In the genomic region with DNA sequence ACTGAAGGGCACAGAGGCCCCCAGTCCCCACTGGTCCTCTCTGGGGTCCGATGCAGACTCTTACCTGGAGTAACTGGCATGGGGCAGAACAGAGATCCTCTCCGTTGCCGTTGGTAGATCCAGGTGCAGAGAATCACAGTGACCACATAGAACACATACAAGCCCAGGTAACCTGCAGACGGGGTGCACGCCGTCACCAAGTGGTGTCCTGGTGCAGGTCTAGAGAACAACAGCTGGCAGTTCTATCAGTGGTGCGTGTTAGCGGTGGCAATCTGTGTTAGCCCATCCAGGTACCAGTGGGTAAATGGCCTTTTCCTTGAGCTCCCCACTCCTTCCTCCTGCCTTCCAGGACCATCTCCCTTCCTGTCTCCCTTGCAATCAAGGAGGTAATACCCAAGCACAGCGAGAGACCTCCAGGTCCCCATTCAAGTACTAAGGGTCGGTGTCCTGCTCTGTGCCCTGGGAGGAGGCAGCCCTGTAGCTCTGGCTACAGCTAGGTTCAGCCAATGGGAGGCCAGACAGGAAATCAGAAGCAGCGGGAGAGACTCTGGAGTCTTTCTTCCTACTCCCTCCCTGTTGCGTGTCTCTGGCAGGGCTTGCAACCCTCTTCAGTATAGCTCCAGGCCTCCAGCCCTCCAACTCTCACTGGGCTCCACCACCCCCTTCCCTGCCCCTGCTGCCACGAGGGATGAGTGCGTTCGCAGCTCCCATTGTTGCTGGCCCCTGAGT, we compare ENCODE assay signal across 1 cellular context.
TF ChIP-seq lines count a peak whose summit lies in the region.

No MANE protein-coding gene starts in this region.

TF ChIP-seq in IMR-90, 13 proteins besides CTCF, POLR2A, EP300 and RAD21:
- TF ChIP-seq USF2 (IDR thresholded peaks at IDR 0.05; ENCODE audit: low read depth, low read length) (no peak), CHD1 (IDR thresholded peaks at IDR 0.05; ENCODE audit: low read depth, low read length) (no peak), CEBPB (IDR thresholded peaks at IDR 0.05; ENCODE audit: low read depth, low read length) (no peak), MXI1 (IDR thresholded peaks at IDR 0.05; ENCODE audit: borderline replicate concordance, low read depth, low read length) (no peak), MAZ (IDR thresholded peaks at IDR 0.05; ENCODE audit: borderline replicate concordance, low read depth, low read length) (no peak), RCOR1 (IDR thresholded peaks at IDR 0.05; ENCODE audit: insufficient replicate concordance, low read length) (no peak), SMC3 (IDR thresholded peaks at IDR 0.05; ENCODE audit: low read depth, low read length) (no peak), NFE2L2 (IDR thresholded peaks at IDR 0.05; ENCODE audit: low read depth, low read length) (no peak), MAFK (IDR thresholded peaks at IDR 0.05; ENCODE audit: low read depth, low read length) (no peak), BHLHE40 (IDR thresholded peaks at IDR 0.05; ENCODE audit: low read depth, low read length) (no peak)
- TF ChIP-seq, protein P1, sequence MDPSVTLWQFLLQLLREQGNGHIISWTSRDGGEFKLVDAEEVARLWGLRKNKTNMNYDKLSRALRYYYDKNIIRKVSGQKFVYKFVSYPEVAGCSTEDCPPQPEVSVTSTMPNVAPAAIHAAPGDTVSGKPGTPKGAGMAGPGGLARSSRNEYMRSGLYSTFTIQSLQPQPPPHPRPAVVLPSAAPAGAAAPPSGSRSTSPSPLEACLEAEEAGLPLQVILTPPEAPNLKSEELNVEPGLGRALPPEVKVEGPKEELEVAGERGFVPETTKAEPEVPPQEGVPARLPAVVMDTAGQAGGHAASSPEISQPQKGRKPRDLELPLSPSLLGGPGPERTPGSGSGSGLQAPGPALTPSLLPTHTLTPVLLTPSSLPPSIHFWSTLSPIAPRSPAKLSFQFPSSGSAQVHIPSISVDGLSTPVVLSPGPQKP (IDR thresholded peaks at IDR 0.05; ENCODE audit: borderline replicate concordance, low read depth, low read length) = no peak
